ENCODE assay signal across 12 cellular contexts in the genomic region with DNA sequence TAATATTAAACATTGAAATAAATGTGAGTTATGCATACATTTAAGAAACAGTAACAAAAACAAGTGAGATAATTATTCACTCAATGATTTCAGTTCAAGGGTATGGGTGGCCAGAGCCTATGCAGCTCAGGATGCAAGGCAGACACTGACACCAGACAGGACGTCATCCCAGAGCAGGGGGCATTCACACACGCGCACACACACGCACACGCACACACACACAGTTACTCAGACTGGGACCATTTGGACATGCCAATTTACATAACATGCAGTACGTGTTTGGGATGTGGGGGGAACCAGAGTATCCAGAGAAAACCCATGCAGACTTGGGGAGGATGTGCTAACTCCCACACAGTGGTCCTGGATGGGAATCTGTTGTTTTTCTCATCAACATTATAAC. TPM values are rescaled to one million over a fixed set of nuclear protein-coding genes. Genes with fewer than 3 reads are reported as not detected.
DNase-seq lines count a peak whose midpoint lies in the region; ATAC-seq, FAIRE-seq and TF ChIP-seq lines count a peak whose summit lies in the region.
"Had no signal": no experiment of that assay in that cellular context is flagged by ENCODE, and none has a peak within 500 bp of the region (broad histone marks: within the 10 kb centered on the region; RNA-seq: fewer than 3 reads in every experiment).

No MANE protein-coding gene starts in this region.

- no peak for FAIRE-seq in H1 (lab: Jason Lieb, UNC)

- H2BK120ac ChIP-seq in H1 (replicated peaks; ENCODE audit: low read depth, low read length), result peak overlapping the region; percentile 34

- H3K27me3 ChIP-seq in H1 (replicated peaks in 1 of 4; ENCODE audit: control insufficient read depth in 3 of 4, extremely low read depth in 1 of 4, insufficient read depth in 3 of 4, low read length in 3 of 4), result no peaks in the 10 kb centered on the region

- H3K4me3 ChIP-seq in H1 (ENCODE audit: extremely low read depth in 1 of 4, insufficient read depth in 2 of 4, low read depth in 3 of 4, low read length in 4 of 4), result no peak overlapping the region

- no peak for TF ChIP-seq POLR2A in H1 (IDR thresholded peaks at IDR 0.05; ENCODE audit: control extremely low read depth in 1 of 2, low read depth in 2 of 2, low read length in 2 of 2)

- POLR2A ChIA-PET in H1 (lab: Charles Lee; ENCODE audit: partially characterized antibody), result interaction anchor here (4.9 kb wide), 1 partner anchor 24 kb away, joined by 17 read pairs; the partner anchor contains the start of gene CD200

- no peak overlapping the region for H3K27ac Mint-ChIP-seq in stimulated activated effector memory CD8-positive, alpha-beta T cell treated with anti-CD3 and anti-CD28 coated beads, Interleukin-12 subunit alpha, Interleukin-12 subunit beta, amount 100 ng/mL, for 72 hours

- peaks cover 17% of the 10 kb centered on the region for H3K4me1 Mint-ChIP-seq in stimulated activated effector memory CD8-positive, alpha-beta T cell treated with anti-CD3 and anti-CD28 coated beads, Interleukin-12 subunit alpha, Interleukin-12 subunit beta, amount 100 ng/mL, for 72 hours

- DNase-seq in activated CD4-positive, alpha-beta T cell treated with anti-CD3 and anti-CD28 coated beads, Interleukin-2, amount 50 U/mL, for 4 hours, result peak; percentile 27 to 37
- DNase-seq in H1 (ENCODE audit: low read depth in 1 of 2, low spot score in 2 of 2), result no peak
- DNase-seq in stimulated activated effector memory CD8-positive, alpha-beta T cell treated with anti-CD3 and anti-CD28 coated beads, Interleukin-12 subunit alpha, Interleukin-12 subunit beta, amount 100 ng/mL, for 72 hours (ENCODE audit: low spot score in 2 of 2), result no peak
- no peak for DNase-seq in NCI-H187 treated with DMSO at 0.1 percent for 48 hours (lab: John Stamatoyannopoulos, UW)
- no peak for DNase-seq in DMS153 treated with DMSO at 0.1 percent for 48 hours (lab: John Stamatoyannopoulos, UW; ENCODE audit: unreplicated experiment)
- no peak for DNase-seq in NCI-H524 (lab: John Stamatoyannopoulos, UW)
- no peak for DNase-seq in NCI-H524 treated with DMSO at 0.1 percent for 48 hours (lab: John Stamatoyannopoulos, UW)
- DNase-seq: endodermal cell, NCI-H2171, SHP77 treated with DMSO at 0.1 percent for 48 hours had no signal

- H2BK15ac ChIP-seq in H1 (ENCODE audit: low read length), result peak overlapping the region; percentile 97; the same call in 1 of the 2 replicates

- H3K4me3 Mint-ChIP-seq in stimulated activated effector memory CD8-positive, alpha-beta T cell treated with anti-CD3 and anti-CD28 coated beads, Interleukin-12 subunit alpha, Interleukin-12 subunit beta, amount 100 ng/mL, for 72 hours, result peak overlapping the region; percentile 17
- H3K4me3 Mint-ChIP-seq: endodermal cell, neural crest cell had no signal

- no peak overlapping the region for H4K8ac ChIP-seq in H1 (ENCODE audit: extremely low read depth, insufficient read depth, low read length)

- H3K36me3 Mint-ChIP-seq in stimulated activated effector memory CD8-positive, alpha-beta T cell treated with anti-CD3 and anti-CD28 coated beads, Interleukin-12 subunit alpha, Interleukin-12 subunit beta, amount 100 ng/mL, for 72 hours, result peaks cover 4% of the 10 kb centered on the region

- H3K79me2 ChIP-seq in H1 (ENCODE audit: control insufficient read depth in 1 of 2, insufficient read depth in 2 of 2, low read length in 2 of 2), result peaks cover 0 to 2% of the 10 kb centered on the region in 2 experiments; a peak in 1 of 4 replicates

- peak overlapping the region; percentile 21 for H4K5ac ChIP-seq in H1 (ENCODE audit: insufficient read length, low read depth, low read length)

- no peak for TF ChIP-seq EP300 in H1 (IDR thresholded peaks at IDR 0.05; ENCODE audit: borderline replicate concordance in 1 of 2, low read depth in 2 of 2, low read length in 2 of 2)

- peak overlapping the region; percentile 86; the same call in 1 of the 2 replicates for H2BK12ac ChIP-seq in H1 (ENCODE audit: low read depth, low read length)

- peak overlapping the region; percentile 85; the same call in 1 of the 2 replicates for H2AK5ac ChIP-seq in H1 (ENCODE audit: low read depth, low read length)

- CTCF ChIA-PET in H1 (lab: Charles Lee; ENCODE audit: partially characterized antibody), result interaction anchor here (1.0 kb wide), 2 partner anchors 79 to 247 kb away, joined by 3 read pairs; no protein-coding TSS in a partner anchor

- H3K4ac ChIP-seq in H1 (replicated peaks; ENCODE audit: insufficient read length, low read depth, low read length), result peak overlapping the region; percentile 70

- peaks cover 7 to 35% (median 22%) of the 10 kb centered on the region in 4 experiments; a peak in 7 of 8 replicates for H3K36me3 ChIP-seq in H1 (ENCODE audit: control insufficient read depth in 2 of 4, insufficient read depth in 4 of 4, low read length in 3 of 4)

- no peak overlapping the region; the same call in 1 of the 2 replicates for H3K27ac ChIP-seq in H1 (ENCODE audit: low read depth, low read length)

- no peak overlapping the region for H3K23ac ChIP-seq in H1 (ENCODE audit: insufficient read length)

- peak overlapping the region; percentile 25 for H4K91ac ChIP-seq in H1 (replicated peaks; ENCODE audit: insufficient read length, low read length)

- H2BK5ac ChIP-seq in H1 (ENCODE audit: low read depth, low read length), result peak overlapping the region; percentile 69

- H3K9me3 Mint-ChIP-seq in stimulated activated effector memory CD8-positive, alpha-beta T cell treated with anti-CD3 and anti-CD28 coated beads, Interleukin-12 subunit alpha, Interleukin-12 subunit beta, amount 100 ng/mL, for 72 hours, result no peaks in the 10 kb centered on the region
- H3K9me3 Mint-ChIP-seq: endodermal cell, neural crest cell had no signal

- H3K23me2 ChIP-seq in H1 (ENCODE audit: low read depth, low read length), result 0 out of 2 replicates have a peak, but pooled peaks cover 2% of the 10 kb centered on the region

- H3K9me3 ChIP-seq in H1 (ENCODE audit: insufficient read depth in 2 of 2, low read depth in 1 of 2, low read length in 1 of 2), result no peaks in the 10 kb centered on the region

- H3K4me1 ChIP-seq in H1 (replicated peaks in 1 of 4; ENCODE audit: control insufficient read depth in 3 of 4, insufficient read depth in 4 of 4, low read length in 3 of 4), result peaks cover 2 to 23% (median 15%) of the 10 kb centered on the region in 4 experiments

- H3K56ac ChIP-seq in H1 (replicated peaks; ENCODE audit: insufficient read length, low read depth, low read length), result no peak overlapping the region

- H3K9ac ChIP-seq in H1 (replicated peaks in 1 of 4; ENCODE audit: extremely low read depth in 1 of 4, low read depth in 3 of 4, low read length in 3 of 4), result no peak overlapping the region

- no peak for TF ChIP-seq RAD21 in H1 (IDR thresholded peaks at IDR 0.05 in 1 of 2, conservative IDR thresholded peaks at IDR 0.05 in 1 of 2; ENCODE audit: low read depth in 2 of 2, low read length in 2 of 2)

- no peaks in the 10 kb centered on the region for H4K20me1 ChIP-seq in H1 (replicated peaks in 1 of 2; ENCODE audit: control insufficient read depth in 1 of 2, insufficient read depth in 2 of 2, low read length in 2 of 2)

- no peaks in the 10 kb centered on the region; the same call in 1 of the 2 replicates for H3K79me1 ChIP-seq in H1 (ENCODE audit: low read depth, low read length)

- 97% methylated on average over 6 of the region's 6 CpGs; no CpG with 5 or more reads in 1 of the 2 experiments for WGBS in H1 (ENCODE audit: extremely low coverage in 1 of 2, insufficient coverage in 1 of 2, insufficient read length in 1 of 2, insufficient replicate concordance in 2 of 2, low coverage in 1 of 2, low lambda C conversion rate in 2 of 2, missing lambda C conversion rate in 1 of 2), 2 experiments

- ATAC-seq in HG02798 (IDR thresholded peaks at IDR 0.05; ENCODE audit: poor library complexity, unreplicated experiment), result peak; percentile 9
- ATAC-seq in stimulated activated effector memory CD8-positive, alpha-beta T cell treated with anti-CD3 and anti-CD28 coated beads, Interleukin-12 subunit alpha, Interleukin-12 subunit beta, amount 100 ng/mL, for 72 hours, result peak; percentile 28

- H3K4me2 ChIP-seq in H1 (ENCODE audit: insufficient read depth in 1 of 2, low read depth in 2 of 2, low read length in 2 of 2), result peak overlapping the region in 1 of 2 experiments; percentile 15; a peak in 1 of 4 replicates

- peak overlapping the region; percentile 49; the same call in 1 of the 2 replicates for H2BK20ac ChIP-seq in H1 (ENCODE audit: low read length)

- TF ChIP-seq CTCF in H1 (IDR thresholded peaks at IDR 0.05; ENCODE audit: control extremely low read depth in 1 of 3, insufficient read depth in 1 of 3, low read depth in 1 of 3, low read length in 3 of 3), result no peak

- H3K18ac ChIP-seq in H1 (ENCODE audit: extremely low read depth, low read length), result peak overlapping the region; percentile 80; the same call in 1 of the 2 replicates

- no peak overlapping the region for H2AFZ ChIP-seq in H1 (ENCODE audit: low read length)

- no peak overlapping the region for H3K14ac ChIP-seq in H1 (ENCODE audit: insufficient read length)

TF ChIP-seq in H1, 55 proteins besides CTCF, POLR2A, EP300 and RAD21:
- peak; percentile 73 for TF ChIP-seq POLR2AphosphoS5 (IDR thresholded peaks at IDR 0.05; ENCODE audit: low read depth, low read length)
- TF ChIP-seq ATF3 (IDR thresholded peaks at IDR 0.05; ENCODE audit: insufficient read depth, low read depth, low read length), result no peak
TF ChIP-seq in H1: peak in this region for 1.

RNA-seq across cellular contexts. Expression of gene CD200, which starts 24.9 kb away (rescaled TPM):
- total RNA-seq in H1 (2021; fragmentation: NEBNext Ultra II Directional; extraction: Animal tissue kit (Norgen Biotek cat#: 25700)), result 50.2 and 51.9 TPM in 2 replicates
- 25.0 and 45.8 TPM in 2 replicates for polyA plus RNA-seq in H1 (2011; rRNA removed)
- 39.3 TPM for polyA plus RNA-seq in H1 (2011; cell fraction: cytosol; rRNA removed)
- 24.9 TPM for polyA plus RNA-seq in H1 (2011; cell fraction: nucleus; rRNA removed)
- 46.2 to 51.4 TPM (median 49.5 TPM) in 4 replicates for polyA plus RNA-seq in H1 (2012, experiment 1 of 2)
- polyA plus RNA-seq in H1 (2012, experiment 2 of 2), result 7.0 TPM
- polyA plus RNA-seq in H1 (2013, experiment 1 of 2), result 104 TPM
- polyA plus RNA-seq in H1 (2013, experiment 2 of 2), result 109 TPM
- 41.9 and 57.4 TPM in 2 replicates for polyA minus RNA-seq in H1 (2011; rRNA and poly(A)+ RNA removed)
- 19.0 TPM for polyA minus RNA-seq in H1 (2011; cell fraction: cytosol; rRNA and poly(A)+ RNA removed)
- 38.7 TPM for polyA minus RNA-seq in H1 (2011; cell fraction: nucleus; rRNA and poly(A)+ RNA removed)

Comparison
In these comparisons a context has a peak if more than half of its experiments do, and no peak if none do; other contexts are left out.
1. DNase-seq: peak in activated CD4-positive, alpha-beta T cell treated with anti-CD3 and anti-CD28 coated beads, Interleukin-2, amount 50 U/mL, for 4 hours (2 of 2); none in H1 (0 of 2), stimulated activated effector memory CD8-positive, alpha-beta T cell treated with anti-CD3 and anti-CD28 coated beads, Interleukin-12 subunit alpha, Interleukin-12 subunit beta, amount 100 ng/mL, for 72 hours (0 of 2), NCI-H187 treated with DMSO at 0.1 percent for 48 hours (single experiment), DMS153 treated with DMSO at 0.1 percent for 48 hours (single experiment), NCI-H524 (0 of 2) and NCI-H524 treated with DMSO at 0.1 percent for 48 hours (single experiment).